In genomic region chr2:148939271-148939670, GRCh38 we compare ENCODE assay signal across 21 cellular contexts.
DNase-seq lines count a peak whose midpoint lies in the region; ATAC-seq, FAIRE-seq and TF ChIP-seq lines count a peak whose summit lies in the region.
"Had no signal": no experiment of that assay in that cellular context is flagged by ENCODE, and none has a peak within 500 bp of the region (broad histone marks: within the 10 kb centered on the region; RNA-seq: fewer than 3 reads in every experiment).

No MANE protein-coding gene starts in this region.

- no peaks in the 10 kb centered on the region for H3K27me3 ChIP-seq in heart right ventricle
- H3K27me3 ChIP-seq in naive thymus-derived CD4-positive, alpha-beta T cell (ENCODE audit: control insufficient read depth in 2 of 2, insufficient read depth in 2 of 2, low read length in 2 of 2): no peaks in the 10 kb centered on the region

- intact Hi-C loops in OCI-LY7 (cut with micrococcal nuclease; ENCODE audit: unreplicated experiment): no loop called here
- intact Hi-C loops in heart right ventricle (cut with DNase I): no loop called here
- intact Hi-C loops in naive thymus-derived CD4-positive, alpha-beta T cell (cut with micrococcal nuclease): no loop called here

- no peaks in the 10 kb centered on the region for H3K9me3 ChIP-seq in OCI-LY7 (ENCODE audit: low read length)
- H3K9me3 ChIP-seq in heart right ventricle: no peaks in the 10 kb centered on the region
- no peaks in the 10 kb centered on the region for H3K9me3 ChIP-seq in naive thymus-derived CD4-positive, alpha-beta T cell (ENCODE audit: control insufficient read depth in 2 of 3, low read length in 3 of 3)
- H3K9me3 ChIP-seq: A549 had no signal

- peak overlapping the region; percentile 20 for H3K27ac Mint-ChIP-seq in glutamatergic neuron (ENCODE audit: unreplicated experiment)
- H3K27ac Mint-ChIP-seq in naive thymus-derived CD4-positive, alpha-beta T cell: no peak overlapping the region
- H3K27ac Mint-ChIP-seq: CD4-positive, alpha-beta memory T cell had no signal

- H2AFZ ChIP-seq in OCI-LY7 (ENCODE audit: low read length): no peak overlapping the region
- H2AFZ ChIP-seq: GM23248 had no signal

- peak; percentile 23 for DNase-seq in D721Med (ENCODE audit: insufficient read length, low spot score)
- DNase-seq in NCI-H82 (lab: John Stamatoyannopoulos, UW): peak; percentile 98
- no peak for DNase-seq in glutamatergic neuron
- peak; percentile 91 for DNase-seq in retinal pigment epithelial cell (ENCODE audit: low read depth)
- DNase-seq in OCI-LY7 (ENCODE audit: low spot score): no peak
- no peak for DNase-seq in heart right ventricle
- DNase-seq in naive thymus-derived CD4-positive, alpha-beta T cell: no peak
- DNase-seq: 8988T; C1 segment of cervical spinal cord; Calu3; CD4-positive, alpha-beta memory T cell; COR-L47; DMS153; DND-41; GM23248; H7; HCEC 1CT had no signal

- H3K4me3 ChIP-seq in retinal pigment epithelial cell (ENCODE audit: low read length) (no peak overlapping the region), OCI-LY7 (ENCODE audit: low read depth, low read length, poor library complexity, severe bottlenecking) (no peak overlapping the region), heart right ventricle (no peak overlapping the region)
- H3K4me3 ChIP-seq in naive thymus-derived CD4-positive, alpha-beta T cell (ENCODE audit: low read length): no peak overlapping the region
- H3K4me3 ChIP-seq: A549, GM23248 had no signal

- H3K4me3 Mint-ChIP-seq in glutamatergic neuron (ENCODE audit: unreplicated experiment): no peak overlapping the region
- H3K4me3 Mint-ChIP-seq in naive thymus-derived CD4-positive, alpha-beta T cell: no peak overlapping the region
- H3K4me3 Mint-ChIP-seq: CD4-positive, alpha-beta memory T cell had no signal

- H4K20me1 ChIP-seq in OCI-LY7 (ENCODE audit: insufficient read depth, low read length): no peaks in the 10 kb centered on the region

- peak; percentile 95 for FAIRE-seq in D721Med (lab: Jason Lieb, UNC)
- FAIRE-seq: A549, G401.6, GM12892, H1 had no signal

- H3K27ac ChIP-seq in OCI-LY7 (ENCODE audit: low read depth, low read length, poor library complexity, severe bottlenecking) (no peak overlapping the region), heart right ventricle (no peak overlapping the region)
- no peak overlapping the region for H3K27ac ChIP-seq in naive thymus-derived CD4-positive, alpha-beta T cell (ENCODE audit: low read depth, low read length)
- H3K27ac ChIP-seq: A549, GM23248 had no signal

- peaks cover 10% of the 10 kb centered on the region for H3K36me3 ChIP-seq in OCI-LY7 (ENCODE audit: insufficient read depth, low read length)
- no peaks in the 10 kb centered on the region for H3K36me3 ChIP-seq in heart right ventricle
- H3K36me3 ChIP-seq in naive thymus-derived CD4-positive, alpha-beta T cell (ENCODE audit: control insufficient read depth in 2 of 3, insufficient read depth in 3 of 3, low read length in 3 of 3): no peaks in the 10 kb centered on the region

- H3K4me1 ChIP-seq in OCI-LY7 (ENCODE audit: insufficient read depth, low read length, poor library complexity, severe bottlenecking) (no peaks in the 10 kb centered on the region), heart right ventricle (no peaks in the 10 kb centered on the region)
- H3K4me1 ChIP-seq in naive thymus-derived CD4-positive, alpha-beta T cell (ENCODE audit: control insufficient read depth in 2 of 2, insufficient read depth in 2 of 2, low read length in 2 of 2): no peaks in the 10 kb centered on the region
- H3K4me1 ChIP-seq: A549 had no signal

- H3K79me2 ChIP-seq in OCI-LY7 (ENCODE audit: insufficient read depth, low read depth, low read length): no peaks in the 10 kb centered on the region

- H3K4me1 Mint-ChIP-seq in glutamatergic neuron (ENCODE audit: low read depth, unreplicated experiment): peaks cover 39% of the 10 kb centered on the region
- H3K4me1 Mint-ChIP-seq in naive thymus-derived CD4-positive, alpha-beta T cell: no peaks in the 10 kb centered on the region
- H3K4me1 Mint-ChIP-seq: CD4-positive, alpha-beta memory T cell had no signal

- peaks cover 8% of the 10 kb centered on the region for H3K36me3 Mint-ChIP-seq in glutamatergic neuron (ENCODE audit: unreplicated experiment)
- H3K36me3 Mint-ChIP-seq in naive thymus-derived CD4-positive, alpha-beta T cell: peaks cover 0 to 9% (median 6%) of the 10 kb centered on the region in 5 donors

- TF ChIP-seq CTCF in D721Med (IDR thresholded peaks at IDR 0.05; ENCODE audit: insufficient read depth, missing control alignments) (no peak), glutamatergic neuron (IDR thresholded peaks at IDR 0.05; ENCODE audit: partially characterized antibody, unreplicated experiment) (no peak), retinal pigment epithelial cell (conservative IDR thresholded peaks at IDR 0.05; ENCODE audit: low read depth, low read length) (no peak), OCI-LY7 (conservative IDR thresholded peaks at IDR 0.05; ENCODE audit: low read length) (no peak), heart right ventricle (IDR thresholded peaks at IDR 0.05) (no peak)

- CTCF ChIA-PET in OCI-LY7 (lab: Charles Lee; ENCODE audit: unreplicated experiment): no interaction called here
- CTCF ChIA-PET in naive thymus-derived CD4-positive, alpha-beta T cell (lab: Charles Lee): no interaction called here

- no peak for ATAC-seq in heart right ventricle
- no peak for ATAC-seq in naive thymus-derived CD4-positive, alpha-beta T cell
- ATAC-seq: A549 had no signal

- POLR2A ChIA-PET in OCI-LY7 (lab: Charles Lee): interaction anchor here (0.6 to 0.7 kb wide), 4 partner anchors 33 to 1626 kb away, joined by 3 read pairs; no protein-coding TSS in a partner anchor
- POLR2A ChIA-PET in naive thymus-derived CD4-positive, alpha-beta T cell (lab: Charles Lee): no interaction called here

- no TSS peak for BruUV-seq in OCI-LY7 (replicated peaks; lab: Mats Ljungman, UMichigan)

- H3K9me2 ChIP-seq in OCI-LY7 (ENCODE audit: insufficient read depth, low read length): no peaks in the 10 kb centered on the region

- peaks cover 5% of the 10 kb centered on the region for H3K27me3 Mint-ChIP-seq in glutamatergic neuron (ENCODE audit: unreplicated experiment)
- no peaks in the 10 kb centered on the region for H3K27me3 Mint-ChIP-seq in naive thymus-derived CD4-positive, alpha-beta T cell
- H3K27me3 Mint-ChIP-seq: CD4-positive, alpha-beta memory T cell had no signal

- no peak overlapping the region for H3K4me2 ChIP-seq in OCI-LY7 (ENCODE audit: low read length)
- H3K4me2 ChIP-seq: A549 had no signal

- H3K9me3 Mint-ChIP-seq in glutamatergic neuron (ENCODE audit: unreplicated experiment): peaks cover 7% of the 10 kb centered on the region
- H3K9me3 Mint-ChIP-seq in naive thymus-derived CD4-positive, alpha-beta T cell: no peaks in the 10 kb centered on the region

Comparison
In these comparisons a context has a peak if more than half of its experiments do, and no peak if none do; other contexts are left out.
1. DNase-seq: peak in D721Med (single experiment), NCI-H82 (single experiment) and retinal pigment epithelial cell (single experiment); none in glutamatergic neuron (single experiment), OCI-LY7 (single experiment), heart right ventricle (0 of 2) and naive thymus-derived CD4-positive, alpha-beta T cell (0 of 9).